Comparison of ENCODE assay signal across 2 cellular contexts in the genomic region with DNA sequence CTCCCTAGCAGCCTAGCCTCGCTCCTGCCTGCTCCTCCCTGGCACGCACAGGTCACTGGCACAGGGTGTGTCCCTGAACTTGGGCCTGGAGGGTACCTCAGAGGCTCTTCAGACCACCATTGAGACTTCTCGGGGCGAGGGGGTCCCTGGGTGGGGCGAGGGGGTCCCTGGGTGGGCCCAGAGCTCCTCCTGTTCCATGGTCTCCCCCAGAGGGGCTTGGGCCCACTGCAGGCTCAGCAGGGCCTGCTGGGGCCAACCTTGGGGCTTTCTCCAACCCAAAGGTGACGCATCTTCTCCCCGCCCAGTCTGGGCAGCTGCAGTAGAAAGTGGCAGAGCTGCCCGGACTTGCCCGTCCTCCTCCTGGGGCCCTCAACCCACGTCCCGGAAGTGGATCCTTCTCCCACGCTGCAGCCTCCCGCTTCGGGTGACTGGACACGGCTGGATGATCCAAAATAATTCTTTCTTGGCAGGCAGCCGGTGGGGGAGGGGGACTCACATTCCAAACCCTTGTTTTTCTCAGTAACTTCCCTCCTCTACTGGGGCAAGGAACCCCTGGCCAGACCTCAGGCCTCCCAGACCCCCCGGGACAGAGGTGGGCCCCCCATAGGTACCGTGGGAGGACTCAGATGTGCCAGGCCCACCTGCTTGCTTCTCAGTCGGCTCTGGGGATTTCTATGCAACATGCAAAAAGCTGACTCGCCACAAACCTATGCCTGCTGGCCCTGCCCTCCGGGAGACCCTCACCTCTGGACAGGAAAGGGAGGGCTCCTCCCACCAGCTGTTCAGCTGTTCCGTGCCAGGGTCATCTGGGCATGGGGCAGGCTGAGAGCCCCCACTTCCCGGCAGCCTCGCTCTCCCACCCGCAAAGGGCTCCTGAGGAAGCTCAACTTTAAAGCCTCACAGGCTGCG.
TF ChIP-seq lines count a peak whose summit lies in the region.

No MANE protein-coding gene starts in this region.

TF ChIP-seq in SK-N-SH, 30 proteins besides CTCF, POLR2A, EP300 and RAD21:
- TF ChIP-seq REST (IDR thresholded peaks at IDR 0.05; ENCODE audit: low read depth, low read length) (peak; percentile 67; the same call in 1 of the 2 replicates), POLR2AphosphoS5 (IDR thresholded peaks at IDR 0.05; ENCODE audit: low read depth, low read length) (peak; percentile 82), CHD2 (IDR thresholded peaks at IDR 0.05; ENCODE audit: low read length, partially characterized antibody) (peak; percentile 50), MXI1 (IDR thresholded peaks at IDR 0.05; ENCODE audit: low read depth, low read length) (peak; percentile 69), RCOR1 (IDR thresholded peaks at IDR 0.05; ENCODE audit: low read length) (peak; percentile 25; the same call in 1 of the 2 replicates), TEAD4 (IDR thresholded peaks at IDR 0.05; ENCODE audit: borderline replicate concordance, insufficient read depth) (peak; percentile 68), TAF1 (IDR thresholded peaks at IDR 0.05; ENCODE audit: borderline replicate concordance, low read depth, low read length) (peak; percentile 67; the same call in 1 of the 2 replicates), GABPA (IDR thresholded peaks at IDR 0.05; ENCODE audit: low read depth) (peak; percentile 70), ELF1 (IDR thresholded peaks at IDR 0.05) (peak; percentile 86), NFIC (IDR thresholded peaks at IDR 0.05; ENCODE audit: borderline replicate concordance) (peak; percentile 94), SIN3A (IDR thresholded peaks at IDR 0.05; ENCODE audit: borderline replicate concordance, low read depth, low read length) (peak; percentile 86), JUND (IDR thresholded peaks at IDR 0.05) (no peak; the same call in 1 of the 2 replicates), FOSL2 (IDR thresholded peaks at IDR 0.05; ENCODE audit: borderline replicate concordance, low read depth) (peak; percentile 64; the same call in 1 of the 2 replicates), FOXJ3 (CRISPR knock-in tag; IDR thresholded peaks at IDR 0.05) (no peak), FOXM1 (IDR thresholded peaks at IDR 0.05; ENCODE audit: low read depth) (no peak), TCF12 (IDR thresholded peaks at IDR 0.05) (peak; percentile 69), RXRA (IDR thresholded peaks at IDR 0.05; ENCODE audit: borderline replicate concordance, low read depth) (0 out of 2 replicates have a peak, but pooled peaks have one; percentile 32), YY1 (IDR thresholded peaks at IDR 0.05; ENCODE audit: low read depth) (0 out of 2 replicates have a peak, but pooled peaks have one; percentile 38), USF2 (IDR thresholded peaks at IDR 0.05; ENCODE audit: borderline replicate concordance, low read depth, low read length) (no peak), MEF2A (IDR thresholded peaks at IDR 0.05; ENCODE audit: borderline replicate concordance, low read depth) (no peak; the same call in 1 of the 2 replicates), RFX5 (IDR thresholded peaks at IDR 0.05; ENCODE audit: low read length) (no peak), EZH2phosphoT487 (IDR thresholded peaks at IDR 0.05; ENCODE audit: borderline replicate concordance, low read depth) (no peak), GATA2 (CRISPR knock-in tag; IDR thresholded peaks at IDR 0.05) (no peak)
- TF ChIP-seq, protein P1, sequence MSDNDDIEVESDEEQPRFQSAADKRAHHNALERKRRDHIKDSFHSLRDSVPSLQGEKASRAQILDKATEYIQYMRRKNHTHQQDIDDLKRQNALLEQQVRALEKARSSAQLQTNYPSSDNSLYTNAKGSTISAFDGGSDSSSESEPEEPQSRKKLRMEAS (IDR thresholded peaks at IDR 0.05; ENCODE audit: low read depth): peak; percentile 93
- TF ChIP-seq, protein P2, sequence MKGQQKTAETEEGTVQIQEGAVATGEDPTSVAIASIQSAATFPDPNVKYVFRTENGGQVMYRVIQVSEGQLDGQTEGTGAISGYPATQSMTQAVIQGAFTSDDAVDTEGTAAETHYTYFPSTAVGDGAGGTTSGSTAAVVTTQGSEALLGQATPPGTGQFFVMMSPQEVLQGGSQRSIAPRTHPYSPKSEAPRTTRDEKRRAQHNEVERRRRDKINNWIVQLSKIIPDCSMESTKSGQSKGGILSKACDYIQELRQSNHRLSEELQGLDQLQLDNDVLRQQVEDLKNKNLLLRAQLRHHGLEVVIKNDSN (IDR thresholded peaks at IDR 0.05; ENCODE audit: borderline replicate concordance, low read depth): no peak
- TF ChIP-seq, protein P3, sequence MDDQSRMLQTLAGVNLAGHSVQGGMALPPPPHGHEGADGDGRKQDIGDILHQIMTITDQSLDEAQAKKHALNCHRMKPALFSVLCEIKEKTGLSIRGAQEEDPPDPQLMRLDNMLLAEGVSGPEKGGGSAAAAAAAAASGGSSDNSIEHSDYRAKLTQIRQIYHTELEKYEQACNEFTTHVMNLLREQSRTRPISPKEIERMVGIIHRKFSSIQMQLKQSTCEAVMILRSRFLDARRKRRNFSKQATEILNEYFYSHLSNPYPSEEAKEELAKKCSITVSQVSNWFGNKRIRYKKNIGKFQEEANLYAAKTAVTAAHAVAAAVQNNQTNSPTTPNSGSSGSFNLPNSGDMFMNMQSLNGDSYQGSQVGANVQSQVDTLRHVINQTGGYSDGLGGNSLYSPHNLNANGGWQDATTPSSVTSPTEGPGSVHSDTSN (IDR thresholded peaks at IDR 0.05): peak; percentile 60

TF ChIP-seq in H1, 55 proteins besides CTCF, POLR2A, EP300 and RAD21:
- TF ChIP-seq TBP (IDR thresholded peaks at IDR 0.05; ENCODE audit: low read depth, low read length) (no peak), PHF8 (conservative IDR thresholded peaks at IDR 0.05; ENCODE audit: low read depth, low read length) (no peak), CBX8 (IDR thresholded peaks at IDR 0.05; ENCODE audit: borderline replicate concordance, low read depth, low read length) (no peak), YY1 (IDR thresholded peaks at IDR 0.05; ENCODE audit: low read depth, low read length) (no peak), NRF1 (IDR thresholded peaks at IDR 0.05; ENCODE audit: low read depth, low read length) (no peak), HDAC6 (IDR thresholded peaks at IDR 0.05; ENCODE audit: low read depth, low read length) (no peak), SIRT6 (IDR thresholded peaks at IDR 0.05; ENCODE audit: low read length) (no peak), RBBP5 (IDR thresholded peaks at IDR 0.05; ENCODE audit: borderline replicate concordance, low read depth, low read length) (no peak; the same call in 1 of the 2 replicates), RNF2 (IDR thresholded peaks at IDR 0.05; ENCODE audit: borderline replicate concordance, low read depth, low read length, missing control alignments, poor library complexity, severe bottlenecking) (no peak)
